In genomic region chrX:41761702-41762101, GRCh38 we compare ENCODE assay signal across 34 cellular contexts. TPM values are rescaled to one million over a fixed set of nuclear protein-coding genes. Genes with fewer than 3 reads are reported as not detected.
"Had no signal": no experiment of that assay in that cellular context is flagged by ENCODE, and none has a peak within 500 bp of the region (broad histone marks: within the 10 kb centered on the region; RNA-seq: fewer than 3 reads in every experiment).

No MANE protein-coding gene starts in this region.

- H3K27ac ChIP-seq: Peyer's patch, RWPE1, SJSA1 had no signal

- H3K27me3 Mint-ChIP-seq: activated CD8-positive, alpha-beta memory T cell treated with anti-CD3 and anti-CD28 coated beads, Interleukin-2, amount 10 ng/mL, durations not matched to agents 7 days and 5 days; activated naive CD4-positive, alpha-beta T cell treated with anti-CD3 and anti-CD28 coated beads, Interleukin-2, amount 50 U/mL, for 24 hours; brain had no signal

- H3K36me3 ChIP-seq: Peyer's patch, SJSA1 had no signal

- H3K27me3 ChIP-seq: Peyer's patch, SJSA1 had no signal

- H3K4me3 Mint-ChIP-seq: activated CD8-positive, alpha-beta memory T cell treated with anti-CD3 and anti-CD28 coated beads, Interleukin-2, amount 10 ng/mL, durations not matched to agents 7 days and 5 days; activated naive CD4-positive, alpha-beta T cell treated with anti-CD3 and anti-CD28 coated beads, Interleukin-2, amount 50 U/mL, for 24 hours; activated T-cell treated with anti-CD3 and anti-CD28 coated beads, Interleukin-2, amount 50 U/mL, for 24 hours; activated T-helper 1 cell treated with anti-CD3 and anti-CD28 coated beads, Interleukin-12 subunit alpha, Interleukin-12 subunit beta, Interleukin-2, Interleukin-4 antibody, amounts not matched to agents 30 ng/mL and 10 ng/mL and 1 ng/mL, durations not matched to agents 14 hours and 24 hours and 36 hours; brain; T-helper 1 cell treated with Interleukin-12 subunit alpha and Interleukin-12 subunit beta and Interleukin-4 antibody, amounts not matched to agents 30 μg/mL and 1 μg/mL, for 36 hours; WTC11 had no signal

- H3K4me3 ChIP-seq: Peyer's patch, SJSA1 had no signal

- DNase-seq: activated CD4-positive, alpha-beta T cell treated with anti-CD3 and anti-CD28 coated beads for 48 hours; activated CD4-positive, alpha-beta T cell treated with anti-CD3 and anti-CD28 coated beads, Interleukin-2, amount 50 U/mL, for 48 hours; activated CD4-positive, CD25-positive, alpha-beta regulatory T cell treated with anti-CD3 and anti-CD28 coated beads, Interleukin-2, amount 50 U/mL, for 72 hours; activated CD8-positive, alpha-beta memory T cell treated with anti-CD3 and anti-CD28 coated beads, Interleukin-2, amount 10 ng/mL, durations not matched to agents 7 days and 5 days; activated effector memory CD4-positive, alpha-beta T cell treated with Interleukin-2 at 50 U/mL for 16 hours; activated naive CD4-positive, alpha-beta T cell; activated T-cell treated with anti-CD3 and anti-CD28 coated beads, Interleukin-2, amount 50 U/mL, for 24 hours; aorta; cerebellar nuclear complex; KG1; NCI-H1048; NCI-H146; NCI-H187 treated with DMSO at 0.1 percent for 48 hours; NCI-H2081 treated with DMSO at 0.1 percent for 48 hours; NCI-H2171 treated with DMSO at 0.1 percent for 48 hours; NCI-H345; NCI-H510A; NCI-H526 treated with DMSO at 0.1 percent for 48 hours; NCI-H82; NK-92 treated with Interleukin-12 subunit alpha and Interleukin-12 subunit beta, amount 100 ng/mL, for 24 hours; OCI-M1; Peyer's patch; SHP77; T-helper 9 cell had no signal

- H3K9me3 Mint-ChIP-seq: activated naive CD4-positive, alpha-beta T cell treated with anti-CD3 and anti-CD28 coated beads, Interleukin-2, amount 50 U/mL, for 24 hours; activated T-cell treated with anti-CD3 and anti-CD28 coated beads, Interleukin-2, amount 50 U/mL, for 24 hours; activated T-helper 1 cell treated with anti-CD3 and anti-CD28 coated beads, Interleukin-12 subunit alpha, Interleukin-12 subunit beta, Interleukin-2, Interleukin-4 antibody, amounts not matched to agents 30 ng/mL and 10 ng/mL and 1 ng/mL, durations not matched to agents 14 hours and 24 hours and 36 hours; brain; T-helper 1 cell treated with Interleukin-12 subunit alpha and Interleukin-12 subunit beta and Interleukin-4 antibody, amounts not matched to agents 30 μg/mL and 1 μg/mL, for 36 hours; WTC11 had no signal

- H3K36me3 Mint-ChIP-seq: WTC11 had no signal

- H3K27ac Mint-ChIP-seq: activated CD8-positive, alpha-beta memory T cell treated with anti-CD3 and anti-CD28 coated beads, Interleukin-2, amount 10 ng/mL, durations not matched to agents 7 days and 5 days; activated naive CD4-positive, alpha-beta T cell treated with anti-CD3 and anti-CD28 coated beads, Interleukin-2, amount 50 U/mL, for 24 hours; activated T-cell treated with anti-CD3 and anti-CD28 coated beads, Interleukin-2, amount 50 U/mL, for 24 hours; activated T-helper 1 cell treated with anti-CD3 and anti-CD28 coated beads, Interleukin-12 subunit alpha, Interleukin-12 subunit beta, Interleukin-2, Interleukin-4 antibody, amounts not matched to agents 30 ng/mL and 10 ng/mL and 1 ng/mL, durations not matched to agents 14 hours and 24 hours and 36 hours had no signal

- H3K9me3 ChIP-seq: Peyer's patch, SJSA1 had no signal

- H3K4me1 ChIP-seq: Peyer's patch, SJSA1 had no signal

- H3K4me1 Mint-ChIP-seq: brain had no signal

- ATAC-seq: activated CD8-positive, alpha-beta memory T cell treated with anti-CD3 and anti-CD28 coated beads, Interleukin-2, amount 10 ng/mL, durations not matched to agents 7 days and 5 days; WTC11 had no signal

RNA-seq across cellular contexts. Expression of gene GPR82, which starts 37.7 kb away (rescaled TPM):
- total RNA-seq: cardiac septum, LHCN-M2, M059J, SJSA1, WTC11 had no signal
